ENCODE assay signal across 22 cellular contexts in genomic region chr5:93519737-93520136, GRCh38.
DNase-seq lines count a peak whose midpoint lies in the region; ATAC-seq and TF ChIP-seq lines count a peak whose summit lies in the region.
"Had no signal": no experiment of that assay in that cellular context is flagged by ENCODE, and none has a peak within 500 bp of the region (broad histone marks: within the 10 kb centered on the region; RNA-seq: fewer than 3 reads in every experiment).

No MANE protein-coding gene starts in this region.

- H3K27ac Mint-ChIP-seq in HFFc6, result peak overlapping the region; percentile 76
- H3K27ac Mint-ChIP-seq in nephron progenitor cell, result no peak overlapping the region
- H3K27ac Mint-ChIP-seq in natural killer cell treated with Interleukin-12 subunit alpha and Interleukin-12 subunit beta and Interleukin-15 and Interleukin-18, amount 100 ng/mL, for 72 hours, result no peak overlapping the region
- H3K27ac Mint-ChIP-seq: activated CD8-positive, alpha-beta memory T cell treated with anti-CD3 and anti-CD28 coated beads, Interleukin-2, amount 10 ng/mL, durations not matched to agents 7 days and 5 days; activated naive CD4-positive, alpha-beta T cell treated with anti-CD3 and anti-CD28 coated beads, Interleukin-2, amount 50 U/mL, for 24 hours; endodermal cell; GM23338; immature natural killer cell; type B pancreatic cell had no signal

- H3K4me3 Mint-ChIP-seq in HFFc6 (peak overlapping the region; percentile 51), nephron progenitor cell (no peak overlapping the region)
- no peak overlapping the region for H3K4me3 Mint-ChIP-seq in natural killer cell treated with Interleukin-12 subunit alpha and Interleukin-12 subunit beta and Interleukin-15 and Interleukin-18, amount 100 ng/mL, for 72 hours
- H3K4me3 Mint-ChIP-seq: activated CD8-positive, alpha-beta memory T cell treated with anti-CD3 and anti-CD28 coated beads, Interleukin-2, amount 10 ng/mL, durations not matched to agents 7 days and 5 days; activated naive CD4-positive, alpha-beta T cell treated with anti-CD3 and anti-CD28 coated beads, Interleukin-2, amount 50 U/mL, for 24 hours; endodermal cell; GM23338; immature natural killer cell; type B pancreatic cell had no signal

- H3K27me3 ChIP-seq in smooth muscle cell (ENCODE audit: low read depth) (no peaks in the 10 kb centered on the region), adrenal gland (no peaks in the 10 kb centered on the region)
- H3K27me3 ChIP-seq: BE2C had no signal

- H3K4me3 ChIP-seq in astrocyte of the spinal cord (ENCODE audit: low read depth, low read length), result no peak overlapping the region
- H3K4me3 ChIP-seq in smooth muscle cell, result no peak overlapping the region
- no peak overlapping the region for H3K4me3 ChIP-seq in adrenal gland
- H3K4me3 ChIP-seq: GM23338 had no signal

- intact Hi-C loops in adrenal gland (cut with DNase I), result no loop called here

- H3K79me2 ChIP-seq in smooth muscle cell (ENCODE audit: low read depth), result no peaks in the 10 kb centered on the region

- H3K27ac ChIP-seq in smooth muscle cell (ENCODE audit: low read depth) (peak overlapping the region; percentile 35), adrenal gland (peak overlapping the region in 1 of 5 donors; percentile 33)

- H4K20me1 ChIP-seq in smooth muscle cell (ENCODE audit: low read depth), result no peaks in the 10 kb centered on the region

- DNase-seq in HFFc6, result no peak
- DNase-seq in astrocyte of the spinal cord (ENCODE audit: low read depth, low spot score), result peak; percentile 47
- peak; percentile 44 for DNase-seq in iris pigment epithelial cell (ENCODE audit: low read depth)
- DNase-seq in smooth muscle cell (lab: John Stamatoyannopoulos, UW; ENCODE audit: unreplicated experiment), result no peak
- no peak for DNase-seq in D341Med (ENCODE audit: low spot score)
- no peak for DNase-seq in nephron progenitor cell
- DNase-seq in natural killer cell treated with Interleukin-12 subunit alpha and Interleukin-12 subunit beta and Interleukin-15 and Interleukin-18, amount 100 ng/mL, for 72 hours (ENCODE audit: low spot score), result no peak
- DNase-seq in adrenal gland, result no peak
- DNase-seq: activated CD4-positive, alpha-beta T cell treated with anti-CD3 and anti-CD28 coated beads for 48 hours; activated CD8-positive, alpha-beta memory T cell treated with anti-CD3 and anti-CD28 coated beads, Interleukin-2, amount 10 ng/mL, durations not matched to agents 7 days and 5 days; BE2C; endodermal cell; immature natural killer cell; NCI-H1417 treated with DMSO at 0.1 percent for 48 hours; NCI-H2107; NCI-H510A treated with DMSO at 0.1 percent for 48 hours; NK-92 treated with Interleukin-12 subunit alpha and Interleukin-12 subunit beta, amount 100 ng/mL, for 24 hours; nucleus accumbens; T-helper 2 cell had no signal

- no peak for TF ChIP-seq POLR2A in adrenal gland (IDR thresholded peaks at IDR 0.05)

- H3K36me3 Mint-ChIP-seq in HFFc6 (ENCODE audit: low read depth) (peaks cover 45% of the 10 kb centered on the region), nephron progenitor cell (ENCODE audit: low read depth) (peaks cover 49% of the 10 kb centered on the region)
- H3K36me3 Mint-ChIP-seq in natural killer cell treated with Interleukin-12 subunit alpha and Interleukin-12 subunit beta and Interleukin-15 and Interleukin-18, amount 100 ng/mL, for 72 hours, result peaks cover 8% of the 10 kb centered on the region
- H3K36me3 Mint-ChIP-seq: activated CD8-positive, alpha-beta memory T cell treated with anti-CD3 and anti-CD28 coated beads, Interleukin-2, amount 10 ng/mL, durations not matched to agents 7 days and 5 days; activated naive CD4-positive, alpha-beta T cell treated with anti-CD3 and anti-CD28 coated beads, Interleukin-2, amount 50 U/mL, for 24 hours; immature natural killer cell had no signal

- no peaks in the 10 kb centered on the region for H3K4me1 ChIP-seq in smooth muscle cell (ENCODE audit: low read depth)
- peaks cover 18 to 37% of the 10 kb centered on the region in 2 donors for H3K4me1 ChIP-seq in adrenal gland (replicated peaks in 1 of 2)
- H3K4me1 ChIP-seq: BE2C had no signal

- peak overlapping the region; percentile 16 for H2AFZ ChIP-seq in smooth muscle cell (ENCODE audit: low read depth)
- H2AFZ ChIP-seq: GM23338 had no signal

- TF ChIP-seq CTCF in HFFc6 (IDR thresholded peaks at IDR 0.05) (no peak), astrocyte of the spinal cord (IDR thresholded peaks at IDR 0.05; ENCODE audit: low read depth, low read length) (no peak), smooth muscle cell (IDR thresholded peaks at IDR 0.05; ENCODE audit: borderline replicate concordance, insufficient read depth, poor library complexity, severe bottlenecking) (no peak), nephron progenitor cell (IDR thresholded peaks at IDR 0.05) (no peak), adrenal gland (IDR thresholded peaks at IDR 0.05) (no peak)

- in situ Hi-C loops in astrocyte of the spinal cord (cut with HindIII; ENCODE audit: low sequenced_read_pairs), result no loop called here

- no peaks in the 10 kb centered on the region for H3F3A ChIP-seq in smooth muscle cell (ENCODE audit: low read depth)

- H3K4me1 Mint-ChIP-seq in HFFc6 (ENCODE audit: low read depth), result peaks cover 33% of the 10 kb centered on the region
- H3K4me1 Mint-ChIP-seq in nephron progenitor cell, result no peaks in the 10 kb centered on the region
- H3K4me1 Mint-ChIP-seq in natural killer cell treated with Interleukin-12 subunit alpha and Interleukin-12 subunit beta and Interleukin-15 and Interleukin-18, amount 100 ng/mL, for 72 hours (ENCODE audit: low read depth in 2 of 2), result no peaks in the 10 kb centered on the region
- H3K4me1 Mint-ChIP-seq: activated CD8-positive, alpha-beta memory T cell treated with anti-CD3 and anti-CD28 coated beads, Interleukin-2, amount 10 ng/mL, durations not matched to agents 7 days and 5 days; activated naive CD4-positive, alpha-beta T cell treated with anti-CD3 and anti-CD28 coated beads, Interleukin-2, amount 50 U/mL, for 24 hours; endodermal cell; GM23338; immature natural killer cell had no signal

- peak overlapping the region; percentile 52 for H3K4me2 ChIP-seq in smooth muscle cell
- H3K4me2 ChIP-seq: GM23338 had no signal

- no peak for ATAC-seq in natural killer cell treated with Interleukin-12 subunit alpha and Interleukin-12 subunit beta and Interleukin-15 and Interleukin-18, amount 100 ng/mL, for 72 hours
- ATAC-seq: activated CD8-positive, alpha-beta memory T cell treated with anti-CD3 and anti-CD28 coated beads, Interleukin-2, amount 10 ng/mL, durations not matched to agents 7 days and 5 days; GM23338 had no signal

- H3K9me3 Mint-ChIP-seq in HFFc6 (peaks cover 32% of the 10 kb centered on the region), nephron progenitor cell (peaks cover 40% of the 10 kb centered on the region)
- peaks cover 11% of the 10 kb centered on the region for H3K9me3 Mint-ChIP-seq in natural killer cell treated with Interleukin-12 subunit alpha and Interleukin-12 subunit beta and Interleukin-15 and Interleukin-18, amount 100 ng/mL, for 72 hours

- H3K9ac ChIP-seq in smooth muscle cell (ENCODE audit: low read depth), result no peak overlapping the region

- H3K36me3 ChIP-seq in smooth muscle cell (ENCODE audit: low read depth) (no peaks in the 10 kb centered on the region), adrenal gland (replicated peaks in 1 of 2) (no peaks in the 10 kb centered on the region)
- H3K36me3 ChIP-seq: BE2C had no signal

- peaks cover 4% of the 10 kb centered on the region for H3K9me3 ChIP-seq in smooth muscle cell (replicated peaks; ENCODE audit: low read depth)
- peaks cover 0 to 4% (median 0%) of the 10 kb centered on the region in 3 donors for H3K9me3 ChIP-seq in adrenal gland (replicated peaks in 1 of 3)
- H3K9me3 ChIP-seq: BE2C had no signal

- H3K27me3 Mint-ChIP-seq in HFFc6 (ENCODE audit: insufficient read depth), result no peaks in the 10 kb centered on the region
- peaks cover 15% of the 10 kb centered on the region for H3K27me3 Mint-ChIP-seq in nephron progenitor cell (ENCODE audit: low read depth, poor library complexity)
- H3K27me3 Mint-ChIP-seq in natural killer cell treated with Interleukin-12 subunit alpha and Interleukin-12 subunit beta and Interleukin-15 and Interleukin-18, amount 100 ng/mL, for 72 hours, result peaks cover 0 to 5% of the 10 kb centered on the region in 2 donors
- H3K27me3 Mint-ChIP-seq: activated CD8-positive, alpha-beta memory T cell treated with anti-CD3 and anti-CD28 coated beads, Interleukin-2, amount 10 ng/mL, durations not matched to agents 7 days and 5 days; type B pancreatic cell had no signal

Comparison
In these comparisons a context has a peak if more than half of its experiments do, and no peak if none do; other contexts are left out.
1. DNase-seq: peak in astrocyte of the spinal cord (single experiment) and iris pigment epithelial cell (single experiment); none in HFFc6 (single experiment), smooth muscle cell (single experiment), D341Med (single experiment), nephron progenitor cell (single experiment), natural killer cell treated with Interleukin-12 subunit alpha and Interleukin-12 subunit beta and Interleukin-15 and Interleukin-18, amount 100 ng/mL, for 72 hours (single experiment) and adrenal gland (0 of 7).